ENCODE assay signal across 8 cellular contexts in the genomic region with DNA sequence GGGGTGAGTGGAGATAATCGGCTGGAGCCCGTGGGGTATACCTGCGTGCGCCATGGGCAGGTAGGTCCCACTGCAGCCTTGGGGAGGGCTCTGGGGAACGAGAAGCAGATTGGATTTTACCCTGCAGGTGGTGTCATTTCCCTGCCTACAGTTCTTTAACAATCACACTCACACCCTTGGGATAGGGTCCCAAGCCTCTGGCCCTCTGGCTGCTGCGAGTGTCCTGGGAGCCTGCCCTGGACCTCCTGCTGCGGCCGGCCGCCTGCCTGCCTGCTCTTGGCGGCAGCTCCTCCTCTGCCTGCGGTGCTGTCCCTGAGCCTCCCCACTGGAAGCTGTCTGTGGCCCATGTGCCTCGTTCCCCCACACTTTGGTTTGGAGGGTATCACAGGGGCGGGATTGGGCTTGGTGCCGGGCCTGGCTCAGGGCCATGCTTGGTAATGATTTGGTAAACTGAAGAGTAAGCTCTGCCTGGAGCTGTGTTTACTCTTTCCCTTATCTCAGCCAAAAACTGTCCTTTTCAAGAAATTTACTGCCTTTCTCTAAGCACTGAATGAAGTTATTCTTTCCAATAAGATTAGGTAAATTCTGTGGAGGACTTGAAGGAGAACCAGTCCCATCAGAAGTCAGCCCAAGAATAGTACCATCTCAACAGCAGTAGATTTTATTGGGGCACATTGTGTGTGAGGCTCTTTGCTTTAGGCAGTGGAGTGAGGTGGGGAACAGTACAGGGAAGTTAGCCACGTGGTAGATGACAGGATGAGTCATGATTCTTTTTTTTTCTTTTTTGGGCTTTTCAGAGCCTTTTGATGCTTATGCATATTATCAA. TPM values are rescaled to one million over a fixed set of nuclear protein-coding genes. Genes with fewer than 3 reads are reported as not detected.
DNase-seq lines count a peak whose midpoint lies in the region; FAIRE-seq and TF ChIP-seq lines count a peak whose summit lies in the region.

No MANE protein-coding gene starts in this region.

- no peak for FAIRE-seq in HTR-8/SVneo (lab: Jason Lieb, UNC)

- TF ChIP-seq POLR2A in Peyer's patch (IDR thresholded peaks at IDR 0.05), result no peak

- H3K4me3 ChIP-seq in Peyer's patch (peak overlapping the region in 2 of 4 donors; percentile 2 to 29), fibroblast of mammary gland (ENCODE audit: control insufficient read depth, low read depth, low read length) (no peak overlapping the region), WERI-Rb-1 (ENCODE audit: low read depth, low read length) (no peak overlapping the region)

- H3K27ac ChIP-seq in Peyer's patch (peak overlapping the region in 3 of 4 donors; percentile 55 to 90 (median 82)), WERI-Rb-1 (no peak overlapping the region)

- H3K9me3 ChIP-seq in Peyer's patch (no peaks in the 10 kb centered on the region), WERI-Rb-1 (ENCODE audit: severe bottlenecking) (no peaks in the 10 kb centered on the region)

- TF ChIP-seq CTCF in Peyer's patch (IDR thresholded peaks at IDR 0.05) (peak in 1 of 6 experiments; percentile 28), fibroblast of mammary gland (conservative IDR thresholded peaks at IDR 0.05; ENCODE audit: control insufficient read depth, insufficient read depth, low read depth, low read length) (no peak), WERI-Rb-1 (IDR thresholded peaks at IDR 0.05; ENCODE audit: low read depth, low read length) (no peak)

- DNase-seq in ELR (ENCODE audit: low read depth), result peak; percentile 66
- peak in 1 of 3 donors; percentile 51 for DNase-seq in Peyer's patch
- peak; percentile 68 for DNase-seq in fibroblast of mammary gland (ENCODE audit: low read depth)
- peak; percentile 27 for DNase-seq in renal cortical epithelial cell (ENCODE audit: low read depth)
- DNase-seq in HTR-8/SVneo (ENCODE audit: insufficient read length, low spot score), result no peak
- no peak for DNase-seq in stimulated activated CD4-positive, alpha-beta T cell treated with anti-CD3 and anti-CD28 coated beads, Interleukin-2, amount 100 ng/mL, for 48 hours
- no peak for DNase-seq in WERI-Rb-1
- DNase-seq in activated CD4-positive, alpha-beta T cell treated with anti-CD3 and anti-CD28 coated beads, Interleukin-2, amount 50 U/mL, for 4 hours, result no peak

- no peaks in the 10 kb centered on the region for H3K27me3 ChIP-seq in Peyer's patch
- H3K27me3 ChIP-seq in WERI-Rb-1 (ENCODE audit: insufficient read depth, low read depth, severe bottlenecking), result no peaks in the 10 kb centered on the region

- H3K36me3 ChIP-seq in Peyer's patch, result peaks cover 0 to under 1% (median 0%) of the 10 kb centered on the region in 3 donors
- no peaks in the 10 kb centered on the region for H3K36me3 ChIP-seq in WERI-Rb-1

- H3K4me1 ChIP-seq in Peyer's patch, result peaks cover 0 to 19% (median 3%) of the 10 kb centered on the region in 4 donors

RNA-seq across cellular contexts. Expression of gene TBC1D22A, which starts 53.7 kb away (rescaled TPM):
- total RNA-seq in Peyer's patch, result 10 to 100 TPM; 42.6 to 70.4 (median 55.1) TPM
- 11.5 and 20.0 TPM in 2 replicates for total RNA-seq in renal cortical epithelial cell

Comparison
In these comparisons a context has a peak if more than half of its experiments do, and no peak if none do; other contexts are left out.
1. DNase-seq: peak in ELR (single experiment), fibroblast of mammary gland (single experiment) and renal cortical epithelial cell (single experiment); none in HTR-8/SVneo (single experiment), stimulated activated CD4-positive, alpha-beta T cell treated with anti-CD3 and anti-CD28 coated beads, Interleukin-2, amount 100 ng/mL, for 48 hours (0 of 2), WERI-Rb-1 (single experiment) and activated CD4-positive, alpha-beta T cell treated with anti-CD3 and anti-CD28 coated beads, Interleukin-2, amount 50 U/mL, for 4 hours (0 of 2).